In genomic region chr3:166324401-166324800, GRCh38 we compare ENCODE assay signal across 31 cellular contexts.
"Had no signal": no experiment of that assay in that cellular context is flagged by ENCODE, and none has a peak within 500 bp of the region (broad histone marks: within the 10 kb centered on the region; RNA-seq: fewer than 3 reads in every experiment).

No MANE protein-coding gene starts in this region.

- H3K4me1 Mint-ChIP-seq: T-cell had no signal

- H3K4me2 ChIP-seq: KMS-11, PC-9 had no signal

- DNase-seq: Karpas-422, MG63, NCI-H1048, NCI-H1092 treated with DMSO at 0.1 percent for 48 hours, NCI-H1417, NCI-H1436, NCI-H146, NCI-H1694, NCI-H187, NCI-H1930, NCI-H2029 treated with DMSO at 0.1 percent for 48 hours, NCI-H2081 treated with DMSO at 0.1 percent for 48 hours, NCI-H2107, NCI-H2171, NCI-H226, NCI-H446 treated with DMSO at 0.1 percent for 48 hours, NCI-H510A, NCI-H524, NCI-H526, NCI-H69, NCI-H748 treated with DMSO at 0.1 percent for 48 hours, NCI-H82, PC-9, Right ventricle myocardium superior, SHP77 treated with DMSO at 0.1 percent for 48 hours, T-cell had no signal

- H3K27me3 ChIP-seq: MG63, SJSA1 had no signal

- H3K36me3 ChIP-seq: MG63, SJSA1 had no signal

- ATAC-seq: Panc1, SK-N-SH treated with all-trans-retinoic acid at 6 μM for 48 hours, T-cell had no signal

- H3K27me3 Mint-ChIP-seq: T-cell had no signal

- H3K27ac Mint-ChIP-seq: T-cell had no signal

- H3K27ac ChIP-seq: KMS-11, PC-9, SJSA1, SK-N-MC had no signal

- H3K4me3 Mint-ChIP-seq: T-cell had no signal

- H3K36me3 Mint-ChIP-seq: T-cell had no signal

- H3K9ac ChIP-seq: KMS-11 had no signal

- H3K4me1 ChIP-seq: SJSA1 had no signal

- H2AFZ ChIP-seq: PC-9 had no signal

- H3K4me3 ChIP-seq: MG63, PC-9, SJSA1, SK-N-MC had no signal

- H3K9me3 ChIP-seq: MG63 had no signal
